Comparison of ENCODE assay signal across 15 cellular contexts in genomic region chr2:171741189-171741588, GRCh38. TPM values are rescaled to one million over a fixed set of nuclear protein-coding genes. Genes with fewer than 3 reads are reported as not detected.
DNase-seq lines count a peak whose midpoint lies in the region; ATAC-seq and TF ChIP-seq lines count a peak whose summit lies in the region.
"Had no signal": no experiment of that assay in that cellular context is flagged by ENCODE, and none has a peak within 500 bp of the region (broad histone marks: within the 10 kb centered on the region; RNA-seq: fewer than 3 reads in every experiment).

No MANE protein-coding gene starts in this region.

- DNase-seq in stimulated activated naive CD8-positive, alpha-beta T cell treated with anti-CD3 and anti-CD28 coated beads, Interleukin-15, amount 100 ng/mL, for 72 hours: no peak
- DNase-seq in stimulated activated naive CD8-positive, alpha-beta T cell treated with anti-CD3 and anti-CD28 coated beads, Interleukin-15, Interleukin-2, amounts not matched to agents 100 U/mL and 50 U/mL, for 24 hours: no peak
- no peak for DNase-seq in hepatocyte (ENCODE audit: low spot score)
- no peak for DNase-seq in Caco-2
- DNase-seq in NK-92 treated with Interleukin-12 subunit alpha and Interleukin-12 subunit beta, amount 100 ng/mL, for 24 hours (lab: John Stamatoyannopoulos, UW): no peak
- no peak for DNase-seq in OCI-M2 (lab: John Stamatoyannopoulos, UW; ENCODE audit: unreplicated experiment)
- DNase-seq: activated T-cell treated with anti-CD3 and anti-CD28 coated beads, Interleukin-2, amount 50 U/mL, for 4 hours; central memory CD4-positive, alpha-beta T cell; GDM1; natural killer cell; NCI-H1694; right lobe of liver; trophoblast cell had no signal

- BruUV-seq in Caco-2 (replicated peaks; lab: Mats Ljungman, UMichigan): no TSS peak

- no peak overlapping the region for H2AFZ ChIP-seq in hepatocyte

- no peaks in the 10 kb centered on the region for H3K9me3 Mint-ChIP-seq in stimulated activated naive CD8-positive, alpha-beta T cell treated with anti-CD3 and anti-CD28 coated beads, Interleukin-15, amount 100 ng/mL, for 72 hours
- no peaks in the 10 kb centered on the region for H3K9me3 Mint-ChIP-seq in activated T-helper 17 cell treated with anti-CD3 and anti-CD28 coated beads, Interleukin-2, amount 50 U/mL, for 72 hours
- H3K9me3 Mint-ChIP-seq in Caco-2 (ENCODE audit: unreplicated experiment): no peaks in the 10 kb centered on the region
- H3K9me3 Mint-ChIP-seq: activated T-cell treated with anti-CD3 and anti-CD28 coated beads, Interleukin-2, amount 50 U/mL, for 4 hours; natural killer cell had no signal

- H3K9me3 ChIP-seq in hepatocyte (ENCODE audit: low read depth) (no peaks in the 10 kb centered on the region), Caco-2 (no peaks in the 10 kb centered on the region)
- H3K9me3 ChIP-seq: right lobe of liver had no signal

- no peaks in the 10 kb centered on the region for H4K20me1 ChIP-seq in hepatocyte (ENCODE audit: insufficient read depth, poor library complexity, severe bottlenecking)

- no peaks in the 10 kb centered on the region for H3K9me2 ChIP-seq in hepatocyte (replicated peaks; ENCODE audit: insufficient read depth)

- ATAC-seq in stimulated activated naive CD8-positive, alpha-beta T cell treated with anti-CD3 and anti-CD28 coated beads, Interleukin-15, amount 100 ng/mL, for 72 hours: peak; percentile 55
- ATAC-seq in stimulated activated naive CD8-positive, alpha-beta T cell treated with anti-CD3 and anti-CD28 coated beads, Interleukin-15, Interleukin-2, amounts not matched to agents 100 U/mL and 50 U/mL, for 24 hours: no peak
- peak; percentile 47 for ATAC-seq in HG03060 (IDR thresholded peaks at IDR 0.05; ENCODE audit: low read depth, unreplicated experiment)
- ATAC-seq in activated T-helper 17 cell treated with anti-CD3 and anti-CD28 coated beads, Interleukin-2, amount 50 U/mL, for 72 hours (replicated peaks): peak; percentile 57
- ATAC-seq: activated T-cell treated with anti-CD3 and anti-CD28 coated beads, Interleukin-2, amount 50 U/mL, for 4 hours; natural killer cell; right lobe of liver had no signal

- CTCF ChIA-PET in Caco-2 (lab: Charles Lee): no interaction called here

- WGBS in hepatocyte (ENCODE audit: low lambda C conversion rate, missing lambda C conversion rate): 85% methylated on average over 2 of the region's 2 CpGs

- no peak overlapping the region for H3K27ac Mint-ChIP-seq in stimulated activated naive CD8-positive, alpha-beta T cell treated with anti-CD3 and anti-CD28 coated beads, Interleukin-15, amount 100 ng/mL, for 72 hours
- no peak overlapping the region for H3K27ac Mint-ChIP-seq in activated T-helper 17 cell treated with anti-CD3 and anti-CD28 coated beads, Interleukin-2, amount 50 U/mL, for 72 hours
- no peak overlapping the region for H3K27ac Mint-ChIP-seq in Caco-2 (ENCODE audit: unreplicated experiment)

- intact Hi-C loops in Caco-2 (cut with micrococcal nuclease; ENCODE audit: unreplicated experiment): no loop called here

- TF ChIP-seq CTCF in hepatocyte (IDR thresholded peaks at IDR 0.05; ENCODE audit: poor library complexity) (no peak), Caco-2 (IDR thresholded peaks at IDR 0.05; ENCODE audit: insufficient read depth in 1 of 2, low read depth in 1 of 2, low read length in 1 of 2, severe bottlenecking in 1 of 2, unreplicated experiment in 1 of 2) (no peak)

- no peak overlapping the region for H3K4me3 Mint-ChIP-seq in stimulated activated naive CD8-positive, alpha-beta T cell treated with anti-CD3 and anti-CD28 coated beads, Interleukin-15, amount 100 ng/mL, for 72 hours
- H3K4me3 Mint-ChIP-seq in activated T-helper 17 cell treated with anti-CD3 and anti-CD28 coated beads, Interleukin-2, amount 50 U/mL, for 72 hours: no peak overlapping the region
- no peak overlapping the region for H3K4me3 Mint-ChIP-seq in Caco-2 (ENCODE audit: unreplicated experiment)
- H3K4me3 Mint-ChIP-seq: activated T-cell treated with anti-CD3 and anti-CD28 coated beads, Interleukin-2, amount 50 U/mL, for 4 hours; natural killer cell had no signal

- no peaks in the 10 kb centered on the region for H3K79me2 ChIP-seq in hepatocyte

- no peak overlapping the region for H3K27ac ChIP-seq in hepatocyte
- H3K27ac ChIP-seq: right lobe of liver had no signal

- no peaks in the 10 kb centered on the region for H3K36me3 ChIP-seq in hepatocyte (replicated peaks; ENCODE audit: insufficient read depth, low read depth)
- H3K36me3 ChIP-seq in Caco-2 (ENCODE audit: control insufficient read depth, insufficient read depth, low read length): no peaks in the 10 kb centered on the region; the same call in 1 of the 2 replicates

- no peak overlapping the region for H3K4me3 ChIP-seq in hepatocyte
- H3K4me3 ChIP-seq in Caco-2 (ENCODE audit: low read depth, low read length): no peak overlapping the region
- H3K4me3 ChIP-seq: right lobe of liver had no signal

- no peaks in the 10 kb centered on the region for H3K27me3 Mint-ChIP-seq in stimulated activated naive CD8-positive, alpha-beta T cell treated with anti-CD3 and anti-CD28 coated beads, Interleukin-15, amount 100 ng/mL, for 72 hours
- H3K27me3 Mint-ChIP-seq in activated T-helper 17 cell treated with anti-CD3 and anti-CD28 coated beads, Interleukin-2, amount 50 U/mL, for 72 hours: no peaks in the 10 kb centered on the region
- H3K27me3 Mint-ChIP-seq in Caco-2 (ENCODE audit: insufficient read depth, unreplicated experiment): no peaks in the 10 kb centered on the region

- H3K4me1 ChIP-seq in hepatocyte (ENCODE audit: insufficient read depth) (no peaks in the 10 kb centered on the region), Caco-2 (no peaks in the 10 kb centered on the region)
- H3K4me1 ChIP-seq: right lobe of liver had no signal

- H3K4me2 ChIP-seq in hepatocyte: no peak overlapping the region

- no peaks in the 10 kb centered on the region for H3K27me3 ChIP-seq in hepatocyte
- no peaks in the 10 kb centered on the region for H3K27me3 ChIP-seq in Caco-2 (replicated peaks; ENCODE audit: control insufficient read depth, insufficient read depth, low read length)
- H3K27me3 ChIP-seq: right lobe of liver had no signal

- H3K4me1 Mint-ChIP-seq in stimulated activated naive CD8-positive, alpha-beta T cell treated with anti-CD3 and anti-CD28 coated beads, Interleukin-15, amount 100 ng/mL, for 72 hours: no peaks in the 10 kb centered on the region
- peaks cover 8% of the 10 kb centered on the region for H3K4me1 Mint-ChIP-seq in activated T-helper 17 cell treated with anti-CD3 and anti-CD28 coated beads, Interleukin-2, amount 50 U/mL, for 72 hours
- no peaks in the 10 kb centered on the region for H3K4me1 Mint-ChIP-seq in Caco-2 (ENCODE audit: low read depth, unreplicated experiment)

- H3K36me3 Mint-ChIP-seq in activated T-helper 17 cell treated with anti-CD3 and anti-CD28 coated beads, Interleukin-2, amount 50 U/mL, for 72 hours (ENCODE audit: low read depth): peaks cover 85% of the 10 kb centered on the region
- peaks cover 30% of the 10 kb centered on the region for H3K36me3 Mint-ChIP-seq in Caco-2 (ENCODE audit: insufficient read depth, unreplicated experiment)

- POLR2A ChIA-PET in Caco-2 (lab: Charles Lee): no interaction called here

RNA-seq across cellular contexts. Expression of gene DYNC1I2, which starts 53.9 kb away (rescaled TPM):
- total RNA-seq in activated T-helper 17 cell treated with anti-CD3 and anti-CD28 coated beads, Interleukin-2, amount 50 U/mL, for 72 hours: 10 to 100 TPM; 30.0 to 46.6 TPM
- 116 and 122 TPM in 2 replicates for total RNA-seq in hepatocyte
- polyA plus RNA-seq in hepatocyte: 51.3 and 54.3 TPM in 2 replicates
- total RNA-seq in Caco-2 (2022): 62.9 and 69.6 TPM in 2 replicates
